In genomic region chr5:149011731-149012130, GRCh38 we compare ENCODE assay signal across 24 cellular contexts. TPM values are rescaled to one million over a fixed set of nuclear protein-coding genes. Genes with fewer than 3 reads are reported as not detected.
"Had no signal": no experiment of that assay in that cellular context is flagged by ENCODE, and none has a peak within 500 bp of the region (broad histone marks: within the 10 kb centered on the region; RNA-seq: fewer than 3 reads in every experiment).

No MANE protein-coding gene starts in this region.

- H3K27me3 ChIP-seq: ovary, thyroid gland, vagina had no signal

- H3K36me3 ChIP-seq: lower lobe of right lung, ovary, thyroid gland, vagina had no signal

- DNase-seq: dermis blood vessel endothelial cell; effector memory CD8-positive, alpha-beta T cell; immature natural killer cell; kidney glomerular epithelial cell; left colon; left ventricle myocardium inferior; lower lobe of right lung; natural killer cell; occipital lobe; ovary; psoas muscle; right cardiac atrium; small intestine; stimulated activated CD4-positive, alpha-beta T cell treated with anti-CD3 and anti-CD28 coated beads, Interleukin-15, amount 100 ng/mL, for 24 hours; stimulated activated CD4-positive, alpha-beta T cell treated with anti-CD3 and anti-CD28 coated beads, Interleukin-2, amount 100 ng/mL, for 48 hours; stimulated activated naive B cell treated with anti-CD40 and anti-IgM and Interleukin-4, amounts not matched to agents 10 μg/mL and 1 μg/mL and 100 μg/mL, for 72 hours; stimulated activated naive CD8-positive, alpha-beta T cell treated with anti-CD3 and anti-CD28 coated beads, Interleukin-15, amount 100 ng/mL, for 72 hours; thyroid gland had no signal

- H3K27ac Mint-ChIP-seq: effector memory CD8-positive, alpha-beta T cell; immature natural killer cell; memory B cell; natural killer cell; stimulated activated naive B cell treated with anti-CD40 and anti-IgM and Interleukin-4, amounts not matched to agents 10 μg/mL and 1 μg/mL and 100 μg/mL, for 72 hours; stimulated activated naive CD8-positive, alpha-beta T cell treated with anti-CD3 and anti-CD28 coated beads, Interleukin-15, amount 100 ng/mL, for 72 hours had no signal

- H3K4me1 ChIP-seq: lower lobe of right lung, psoas muscle, thyroid gland, vagina had no signal

- H3K9me3 ChIP-seq: left ventricle myocardium inferior, lower lobe of right lung, ovary, psoas muscle, thyroid gland, vagina had no signal

- H3K4me1 Mint-ChIP-seq: immature natural killer cell; memory B cell; stimulated activated naive B cell treated with anti-CD40 and anti-IgM and Interleukin-4, amounts not matched to agents 10 μg/mL and 1 μg/mL and 100 μg/mL, for 72 hours; stimulated activated naive CD8-positive, alpha-beta T cell treated with anti-CD3 and anti-CD28 coated beads, Interleukin-15, amount 100 ng/mL, for 72 hours had no signal

- H3K27ac ChIP-seq: coronary artery, left ventricle myocardium inferior, lower lobe of right lung, ovary, psoas muscle, thyroid gland, vagina had no signal

- H3K36me3 Mint-ChIP-seq: immature natural killer cell; memory B cell; natural killer cell; stimulated activated naive B cell treated with anti-CD40 and anti-IgM and Interleukin-4, amounts not matched to agents 10 μg/mL and 1 μg/mL and 100 μg/mL, for 72 hours had no signal

- H3K4me3 ChIP-seq: coronary artery, left ventricle myocardium inferior, lower lobe of right lung, ovary, psoas muscle, thyroid gland, vagina had no signal

- H3K9me3 Mint-ChIP-seq: effector memory CD8-positive, alpha-beta T cell; immature natural killer cell; memory B cell; natural killer cell; stimulated activated naive B cell treated with anti-CD40 and anti-IgM and Interleukin-4, amounts not matched to agents 10 μg/mL and 1 μg/mL and 100 μg/mL, for 72 hours; stimulated activated naive CD8-positive, alpha-beta T cell treated with anti-CD3 and anti-CD28 coated beads, Interleukin-15, amount 100 ng/mL, for 72 hours had no signal

- H3K4me3 Mint-ChIP-seq: effector memory CD8-positive, alpha-beta T cell; immature natural killer cell; memory B cell; natural killer cell; stimulated activated naive B cell treated with anti-CD40 and anti-IgM and Interleukin-4, amounts not matched to agents 10 μg/mL and 1 μg/mL and 100 μg/mL, for 72 hours; stimulated activated naive CD8-positive, alpha-beta T cell treated with anti-CD3 and anti-CD28 coated beads, Interleukin-15, amount 100 ng/mL, for 72 hours had no signal

- FAIRE-seq: endometrium, frontal cortex, small intestine had no signal

- ATAC-seq: effector memory CD8-positive, alpha-beta T cell; left colon; lower lobe of right lung; right cardiac atrium; stimulated activated naive B cell treated with anti-CD40 and anti-IgM and Interleukin-4, amounts not matched to agents 10 μg/mL and 1 μg/mL and 100 μg/mL, for 72 hours had no signal

RNA-seq across cellular contexts. Expression of gene SH3TC2, which starts 51.1 kb away (rescaled TPM):
- polyA plus RNA-seq: neural cell had no signal
